8 cellular contexts compared by ENCODE assay signal in the genomic region with DNA sequence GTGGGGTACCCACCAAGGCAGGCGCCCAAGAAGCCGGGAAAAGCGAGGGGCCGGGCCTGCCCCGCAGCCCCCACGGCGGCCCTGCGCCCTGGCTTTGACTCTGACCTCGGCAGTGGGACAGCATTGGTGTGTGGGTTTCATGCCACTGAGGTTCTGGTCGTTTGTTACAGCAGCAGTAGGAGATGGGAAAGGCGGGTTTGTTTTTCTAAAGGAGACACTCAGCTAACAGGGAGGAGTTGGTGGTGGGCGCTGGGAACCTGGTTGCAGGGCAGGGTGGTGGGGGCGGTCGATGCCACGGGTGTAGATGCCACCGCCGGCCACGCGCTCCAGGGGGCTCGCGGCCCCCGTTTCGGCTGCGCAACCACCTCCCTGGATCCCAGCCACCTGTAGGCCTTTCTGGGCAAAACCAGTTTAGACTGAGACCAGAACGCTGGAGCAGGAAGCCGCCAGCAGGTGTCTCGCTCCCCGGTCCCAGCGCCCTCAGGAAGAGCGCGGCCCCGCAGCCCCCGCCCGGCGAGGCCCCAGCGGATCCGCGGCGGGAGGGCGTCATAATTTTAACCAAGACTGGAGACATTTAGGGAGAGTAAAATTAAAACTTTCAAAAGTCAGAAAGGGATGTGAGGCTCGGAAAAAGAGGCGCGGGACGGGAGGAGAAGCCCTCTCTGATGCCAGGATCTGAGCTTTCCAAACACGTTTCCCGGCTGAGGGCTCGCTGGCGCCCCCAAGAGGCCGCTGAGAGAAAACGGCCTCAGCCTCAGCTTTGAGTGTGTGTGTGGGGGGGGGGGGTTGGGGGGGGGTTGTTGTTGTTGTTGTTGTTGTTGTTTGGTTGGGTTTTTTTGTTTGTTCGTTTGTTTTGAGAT. TPM values are rescaled to one million over a fixed set of nuclear protein-coding genes. Genes with fewer than 3 reads are reported as not detected.
DNase-seq lines count a peak whose midpoint lies in the region; ATAC-seq and TF ChIP-seq lines count a peak whose summit lies in the region.

No MANE protein-coding gene starts in this region.

- H3K27ac ChIP-seq in foreskin keratinocyte = peak overlapping the region; percentile 89
- peak overlapping the region; percentile 73 to 80 (median 78) for H3K27ac ChIP-seq in thyroid gland

- 17 to 22% methylated on average over 38 to 50 of the region's 51 CpGs for WGBS in thyroid gland, 2 donors

- peak overlapping the region; percentile 72 to 82 for H3K4me3 Mint-ChIP-seq in CD14-positive monocyte
- peak overlapping the region; percentile 15 for H3K4me3 Mint-ChIP-seq in activated T-helper 17 cell treated with anti-CD3 and anti-CD28 coated beads, Interleukin-2, amount 50 U/mL, for 72 hours

- intact Hi-C loops in CD14-positive monocyte (cut with micrococcal nuclease) (no loop called here), thyroid gland (cut with DNase I) (loop anchor here (5.0 kb wide), 1 partner anchor 36 kb away; the partner anchor contains the start of gene TUBB6)

- H3K27me3 Mint-ChIP-seq in CD14-positive monocyte (ENCODE audit: low read depth in 3 of 3) = peaks cover 4 to 27% (median 10%) of the 10 kb centered on the region in 3 donors
- H3K27me3 Mint-ChIP-seq in activated T-helper 17 cell treated with anti-CD3 and anti-CD28 coated beads, Interleukin-2, amount 50 U/mL, for 72 hours = peaks cover 3% of the 10 kb centered on the region

- no peaks in the 10 kb centered on the region for H3K9me3 Mint-ChIP-seq in CD14-positive monocyte
- no peaks in the 10 kb centered on the region for H3K9me3 Mint-ChIP-seq in activated T-helper 17 cell treated with anti-CD3 and anti-CD28 coated beads, Interleukin-2, amount 50 U/mL, for 72 hours

- peak; percentile 64 for TF ChIP-seq CTCF in CD14-positive monocyte (IDR thresholded peaks at IDR 0.05)
- TF ChIP-seq CTCF in foreskin keratinocyte (conservative IDR thresholded peaks at IDR 0.05) = peak; percentile 91
- peak; percentile 44 to 79 (median 72) for TF ChIP-seq CTCF in thyroid gland (IDR thresholded peaks at IDR 0.05)

- H3K36me3 ChIP-seq in thyroid gland = no peaks in the 10 kb centered on the region

- H3K27ac Mint-ChIP-seq in CD14-positive monocyte = no peak overlapping the region
- no peak overlapping the region for H3K27ac Mint-ChIP-seq in activated T-helper 17 cell treated with anti-CD3 and anti-CD28 coated beads, Interleukin-2, amount 50 U/mL, for 72 hours

- H3K4me3 ChIP-seq in thyroid gland (replicated peaks in 1 of 3) = peak overlapping the region in 2 of 3 donors; percentile 36 to 54

- H3K4me1 Mint-ChIP-seq in CD14-positive monocyte = peaks cover 2% of the 10 kb centered on the region
- H3K4me1 Mint-ChIP-seq in activated T-helper 17 cell treated with anti-CD3 and anti-CD28 coated beads, Interleukin-2, amount 50 U/mL, for 72 hours = no peaks in the 10 kb centered on the region

- no peak for DNase-seq in CD14-positive monocyte (ENCODE audit: low spot score)
- DNase-seq in HuH-7 (ENCODE audit: low spot score) = peak; percentile 99
- DNase-seq in OCI-M2 (lab: John Stamatoyannopoulos, UW; ENCODE audit: unreplicated experiment) = peak; percentile 11
- DNase-seq in foreskin keratinocyte = peak; percentile 55 to 82
- DNase-seq in nucleus accumbens (lab: John Stamatoyannopoulos, UW) = peak in 46 of 56 donors; percentile 7 to 86 (median 54)
- peak; percentile 77 to 85 for DNase-seq in thyroid gland

- H3K9me3 ChIP-seq in thyroid gland = no peaks in the 10 kb centered on the region

- peak in 1 of 2 donors; percentile 6 for TF ChIP-seq POLR2A in thyroid gland (IDR thresholded peaks at IDR 0.05)

- ATAC-seq in GM19455 (IDR thresholded peaks at IDR 0.05; ENCODE audit: unreplicated experiment) = peak; percentile 92
- ATAC-seq in activated T-helper 17 cell treated with anti-CD3 and anti-CD28 coated beads, Interleukin-2, amount 50 U/mL, for 72 hours (replicated peaks) = peak; percentile 83
- peak; percentile 98 for ATAC-seq in foreskin keratinocyte

- no peaks in the 10 kb centered on the region for H3K36me3 Mint-ChIP-seq in CD14-positive monocyte
- H3K36me3 Mint-ChIP-seq in activated T-helper 17 cell treated with anti-CD3 and anti-CD28 coated beads, Interleukin-2, amount 50 U/mL, for 72 hours (ENCODE audit: low read depth) = no peaks in the 10 kb centered on the region

- H3K27me3 ChIP-seq in foreskin keratinocyte (no peaks in the 10 kb centered on the region), thyroid gland (no peaks in the 10 kb centered on the region)

- H3K4me1 ChIP-seq in foreskin keratinocyte (no peaks in the 10 kb centered on the region), thyroid gland (peaks cover 0 to 9% of the 10 kb centered on the region in 2 donors)

RNA-seq across cellular contexts. Expression of gene CIDEA, which starts 17.4 kb away (rescaled TPM):
- polyA plus RNA-seq in CD14-positive monocyte (not detected), foreskin keratinocyte (18.5 and 21.2 TPM in 2 replicates)
- total RNA-seq in activated T-helper 17 cell treated with anti-CD3 and anti-CD28 coated beads, Interleukin-2, amount 50 U/mL, for 72 hours = not detected
- total RNA-seq in foreskin keratinocyte (12.3 and 12.5 TPM in 2 replicates), thyroid gland (under 1 TPM in 1 of 4 donors, not detected in 3; 0.67 TPM)

RNA-seq across cellular contexts. Expression of gene TUBB6, which starts 36.4 kb away (rescaled TPM):
- polyA plus RNA-seq in CD14-positive monocyte = 10 to 100 TPM; 15.8 to 27.6 TPM
- 10 to 100 TPM in 1 of 2 donors, 1 to 10 TPM in 1; 6.9 to 20.4 TPM for total RNA-seq in activated T-helper 17 cell treated with anti-CD3 and anti-CD28 coated beads, Interleukin-2, amount 50 U/mL, for 72 hours
- 772 and 774 TPM in 2 replicates for total RNA-seq in foreskin keratinocyte
- polyA plus RNA-seq in foreskin keratinocyte = 680 and 693 TPM in 2 replicates
- 100 to 1,000 TPM in 3 of 4 donors, 10 to 100 TPM in 1; 91.9 to 157 (median 124) TPM for total RNA-seq in thyroid gland

Comparison
In these comparisons a context has a peak if more than half of its experiments do, and no peak if none do; other contexts are left out.
1. RNA of gene TUBB6, which starts 36.4 kb away (total RNA-seq): 772 to 774 TPM in foreskin keratinocyte and 91.9 to 157 TPM in thyroid gland; 6.9 to 20.4 TPM in activated T-helper 17 cell treated with anti-CD3 and anti-CD28 coated beads, Interleukin-2, amount 50 U/mL, for 72 hours; every median in the first group is over 4 times any median in the second.
2. Peak in every context shown above with its lines, with median percentiles within 50 percentile points of each other: CTCF ChIP-seq and ATAC-seq.